Comparison of ENCODE assay signal across 34 cellular contexts in genomic region chr3:104150724-104151123, GRCh38.
"Had no signal": no experiment of that assay in that cellular context is flagged by ENCODE, and none has a peak within 500 bp of the region (broad histone marks: within the 10 kb centered on the region; RNA-seq: fewer than 3 reads in every experiment).

No MANE protein-coding gene starts in this region.

- DNase-seq: activated CD4-positive, alpha-beta memory T cell treated with anti-CD3 and anti-CD28 coated beads for 36 hours; activated CD4-positive, alpha-beta T cell treated with anti-CD3 and anti-CD28 coated beads for 36 hours; activated CD4-positive, alpha-beta T cell treated with anti-CD3 and anti-CD28 coated beads, Interleukin-2, amount 10 ng/mL, durations not matched to agents 24 days and 14 days; activated CD4-positive, CD25-positive, alpha-beta regulatory T cell; activated CD4-positive, CD25-positive, alpha-beta regulatory T cell treated with anti-CD3 and anti-CD28 coated beads, Interleukin-2, amount 50 U/mL, for 72 hours; activated CD8-positive, alpha-beta memory T cell treated with anti-CD3 and anti-CD28 coated beads, Interleukin-2, amount 50 U/mL, for 48 hours; activated CD8-positive, alpha-beta T cell treated with anti-CD3 and anti-CD28 coated beads, Interleukin-2, amount 10 ng/mL, durations not matched to agents 7 days and 5 days; activated effector memory CD4-positive, alpha-beta T cell treated with Interleukin-2 at 50 U/mL for 16 hours; activated gamma-delta T cell treated with Interleukin-2 at 50 U/mL for 16 hours; activated naive CD4-positive, alpha-beta T cell treated with anti-CD3 and anti-CD28 coated beads, Interleukin-2, amount 50 U/mL, for 16 hours; activated naive CD4-positive, alpha-beta T cell treated with Interleukin-2 at 50 U/mL for 16 hours; activated T-cell treated with anti-CD3 and anti-CD28 coated beads, Interleukin-2, amount 50 U/mL, for 4 hours; amniotic stem cell; anterior cingulate cortex; brain microvascular endothelial cell; cortex of kidney; dermis blood vessel endothelial cell; effector CD4-positive, alpha-beta T cell; effector memory CD8-positive, alpha-beta T cell; esophagus squamous epithelium; foreskin melanocyte; heart right ventricle; T-helper 1 cell; T-helper 17 cell; T1000 had no signal

- H3K27ac Mint-ChIP-seq: activated CD4-positive, alpha-beta memory T cell treated with anti-CD3 and anti-CD28 coated beads for 36 hours; activated CD4-positive, alpha-beta T cell treated with anti-CD3 and anti-CD28 coated beads for 36 hours; activated CD4-positive, alpha-beta T cell treated with anti-CD3 and anti-CD28 coated beads, Interleukin-2, amount 10 ng/mL, durations not matched to agents 24 days and 14 days; activated CD8-positive, alpha-beta T cell treated with anti-CD3 and anti-CD28 coated beads, Interleukin-2, amount 10 ng/mL, durations not matched to agents 7 days and 5 days; activated naive CD8-positive, alpha-beta T cell; activated T-helper 17 cell treated with anti-CD3 and anti-CD28 coated beads, Interleukin-2, amount 50 U/mL, for 72 hours; effector memory CD8-positive, alpha-beta T cell; T-helper 17 cell; T-helper 2 cell treated with Interferon-gamma antibody and Interleukin-4, amounts not matched to agents 5 μg/mL and 100 μg/mL, for 36 hours had no signal

- H3K4me3 ChIP-seq: esophagus squamous epithelium, gastroesophageal sphincter, heart right ventricle had no signal

- H3K36me3 ChIP-seq: brain microvascular endothelial cell, esophagus squamous epithelium, gastroesophageal sphincter, heart right ventricle had no signal

- H3K4me1 Mint-ChIP-seq: activated CD4-positive, alpha-beta T cell treated with anti-CD3 and anti-CD28 coated beads for 36 hours; activated CD4-positive, alpha-beta T cell treated with anti-CD3 and anti-CD28 coated beads, Interleukin-2, amount 10 ng/mL, durations not matched to agents 24 days and 14 days; activated T-helper 17 cell treated with anti-CD3 and anti-CD28 coated beads, Interleukin-2, amount 50 U/mL, for 72 hours; T-helper 17 cell had no signal

- H3K27me3 Mint-ChIP-seq: activated CD4-positive, alpha-beta memory T cell treated with anti-CD3 and anti-CD28 coated beads for 36 hours; activated CD4-positive, alpha-beta T cell treated with anti-CD3 and anti-CD28 coated beads for 36 hours; activated CD4-positive, alpha-beta T cell treated with anti-CD3 and anti-CD28 coated beads, Interleukin-2, amount 10 ng/mL, durations not matched to agents 24 days and 14 days; activated naive CD8-positive, alpha-beta T cell; activated T-helper 17 cell treated with anti-CD3 and anti-CD28 coated beads, Interleukin-2, amount 50 U/mL, for 72 hours; effector memory CD8-positive, alpha-beta T cell; T-helper 17 cell had no signal

- H3K9me3 ChIP-seq: esophagus squamous epithelium, gastroesophageal sphincter, heart right ventricle had no signal

- H3K36me3 Mint-ChIP-seq: activated CD4-positive, alpha-beta memory T cell treated with anti-CD3 and anti-CD28 coated beads for 36 hours; activated naive CD8-positive, alpha-beta T cell had no signal

- H3K27ac ChIP-seq: brain microvascular endothelial cell, epithelial cell of prostate, esophagus squamous epithelium, gastroesophageal sphincter, heart right ventricle had no signal

- H3K4me3 Mint-ChIP-seq: activated CD4-positive, alpha-beta memory T cell treated with anti-CD3 and anti-CD28 coated beads for 36 hours; activated CD4-positive, alpha-beta T cell treated with anti-CD3 and anti-CD28 coated beads for 36 hours; activated CD4-positive, alpha-beta T cell treated with anti-CD3 and anti-CD28 coated beads, Interleukin-2, amount 10 ng/mL, durations not matched to agents 24 days and 14 days; activated CD8-positive, alpha-beta T cell treated with anti-CD3 and anti-CD28 coated beads, Interleukin-2, amount 10 ng/mL, durations not matched to agents 7 days and 5 days; activated naive CD8-positive, alpha-beta T cell; activated T-cell treated with anti-CD3 and anti-CD28 coated beads, Interleukin-2, amount 50 U/mL, for 4 hours; activated T-helper 17 cell treated with anti-CD3 and anti-CD28 coated beads, Interleukin-2, amount 50 U/mL, for 72 hours; effector memory CD8-positive, alpha-beta T cell; T-helper 17 cell; T-helper 2 cell treated with Interferon-gamma antibody and Interleukin-4, amounts not matched to agents 5 μg/mL and 100 μg/mL, for 36 hours had no signal

- H3K9me3 Mint-ChIP-seq: activated CD4-positive, alpha-beta memory T cell treated with anti-CD3 and anti-CD28 coated beads for 36 hours; activated CD4-positive, alpha-beta T cell treated with anti-CD3 and anti-CD28 coated beads, Interleukin-2, amount 10 ng/mL, durations not matched to agents 24 days and 14 days; activated T-cell treated with anti-CD3 and anti-CD28 coated beads, Interleukin-2, amount 50 U/mL, for 4 hours; T-helper 2 cell treated with Interferon-gamma antibody and Interleukin-4, amounts not matched to agents 5 μg/mL and 100 μg/mL, for 36 hours had no signal

- ATAC-seq: activated CD4-positive, alpha-beta T cell treated with anti-CD3 and anti-CD28 coated beads for 36 hours; activated CD8-positive, alpha-beta T cell treated with anti-CD3 and anti-CD28 coated beads, Interleukin-2, amount 10 ng/mL, durations not matched to agents 7 days and 5 days; activated T-cell treated with anti-CD3 and anti-CD28 coated beads, Interleukin-2, amount 50 U/mL, for 4 hours; activated T-helper 17 cell treated with anti-CD3 and anti-CD28 coated beads, Interleukin-2, amount 50 U/mL, for 72 hours; effector memory CD8-positive, alpha-beta T cell; gastroesophageal sphincter; heart right ventricle; T-helper 17 cell had no signal

- H3K27me3 ChIP-seq: brain microvascular endothelial cell, esophagus squamous epithelium, gastroesophageal sphincter, heart right ventricle had no signal

- FAIRE-seq: astrocyte, bronchial epithelial cell, colon, endothelial cell of umbilical vein had no signal

- H3K4me1 ChIP-seq: esophagus squamous epithelium, gastroesophageal sphincter, heart right ventricle had no signal
